Comparison of ENCODE assay signal across 20 cellular contexts in genomic region chr14:53547593-53547992, GRCh38.
DNase-seq lines count a peak whose midpoint lies in the region; ATAC-seq and TF ChIP-seq lines count a peak whose summit lies in the region.
"Had no signal": no experiment of that assay in that cellular context is flagged by ENCODE, and none has a peak within 500 bp of the region (broad histone marks: within the 10 kb centered on the region; RNA-seq: fewer than 3 reads in every experiment).

No MANE protein-coding gene starts in this region.

- peak; percentile 61 for ATAC-seq in GM18511 (IDR thresholded peaks at IDR 0.05; ENCODE audit: unreplicated experiment)
- peak; percentile 46 for ATAC-seq in GM21367 (IDR thresholded peaks at IDR 0.05; ENCODE audit: unreplicated experiment)
- peak; percentile 72 for ATAC-seq in HG02885 (IDR thresholded peaks at IDR 0.05; ENCODE audit: poor library complexity, unreplicated experiment)
- ATAC-seq in HG03457 (IDR thresholded peaks at IDR 0.05; ENCODE audit: unreplicated experiment): no peak
- ATAC-seq: A549; CD8-positive, alpha-beta T cell; Right ventricle myocardium inferior; T-helper 17 cell had no signal

- peaks cover 29% of the 10 kb centered on the region for H3K4me1 Mint-ChIP-seq in endothelial cell (ENCODE audit: unreplicated experiment)
- no peaks in the 10 kb centered on the region for H3K4me1 Mint-ChIP-seq in CD4-positive, alpha-beta memory T cell
- H3K4me1 Mint-ChIP-seq: T-helper 17 cell had no signal

- H3K4me3 Mint-ChIP-seq in endothelial cell (ENCODE audit: unreplicated experiment): no peak overlapping the region
- H3K4me3 Mint-ChIP-seq in CD4-positive, alpha-beta memory T cell: no peak overlapping the region
- H3K4me3 Mint-ChIP-seq: CD8-positive, alpha-beta T cell; H9; T-helper 17 cell had no signal

- H3K27me3 Mint-ChIP-seq in endothelial cell (ENCODE audit: unreplicated experiment): no peaks in the 10 kb centered on the region
- H3K27me3 Mint-ChIP-seq in CD4-positive, alpha-beta memory T cell: peaks cover 0 to 3% of the 10 kb centered on the region in 2 donors
- H3K27me3 Mint-ChIP-seq: T-helper 17 cell had no signal

- H3K27me3 ChIP-seq in CD4-positive, alpha-beta memory T cell (ENCODE audit: insufficient read depth, low read length): no peaks in the 10 kb centered on the region
- H3K27me3 ChIP-seq: BLaER1 had no signal

- H3K9me3 ChIP-seq in CD4-positive, alpha-beta memory T cell (ENCODE audit: control insufficient read depth in 1 of 2, low read length in 2 of 2): no peaks in the 10 kb centered on the region
- H3K9me3 ChIP-seq: A549, BLaER1 had no signal

- intact Hi-C loops in CD4-positive, alpha-beta memory T cell (cut with micrococcal nuclease): no loop called here

- CTCF ChIA-PET in CD4-positive, alpha-beta memory T cell (lab: Charles Lee; ENCODE audit: partially characterized antibody): interaction anchor here (1.9 kb wide), 1 partner anchor 10 kb away, joined by 6 read pairs; no protein-coding TSS in a partner anchor

- DNase-seq in endothelial cell (ENCODE audit: low spot score): no peak
- DNase-seq in LoVo (ENCODE audit: low spot score): no peak
- DNase-seq in A172 (ENCODE audit: low spot score): no peak
- no peak for DNase-seq in CD4-positive, alpha-beta memory T cell
- DNase-seq: Calu3; CD8-positive, alpha-beta T cell; GF-D8; H9; NCI-H1092 treated with DMSO at 0.1 percent for 48 hours; NCI-H2081 treated with DMSO at 0.1 percent for 48 hours; NCI-H748 treated with DMSO at 0.1 percent for 48 hours; NK-92 treated with Interleukin-12 subunit alpha and Interleukin-12 subunit beta, amount 100 ng/mL, for 24 hours; T-helper 17 cell had no signal

- POLR2A ChIA-PET in CD4-positive, alpha-beta memory T cell (lab: Charles Lee; ENCODE audit: partially characterized antibody): no interaction called here

- H3K4me3 ChIP-seq in CD4-positive, alpha-beta memory T cell (ENCODE audit: low read length in 2 of 2): no peak overlapping the region
- H3K4me3 ChIP-seq: A549, BLaER1 had no signal

- H3K9me3 Mint-ChIP-seq in endothelial cell (ENCODE audit: unreplicated experiment): no peaks in the 10 kb centered on the region
- peaks cover 0 to 4% (median 1%) of the 10 kb centered on the region in 8 donors for H3K9me3 Mint-ChIP-seq in CD4-positive, alpha-beta memory T cell
- H3K9me3 Mint-ChIP-seq: CD8-positive, alpha-beta T cell; H9 had no signal

- peak overlapping the region; percentile 26 for H3K27ac Mint-ChIP-seq in endothelial cell (ENCODE audit: unreplicated experiment)
- H3K27ac Mint-ChIP-seq in CD4-positive, alpha-beta memory T cell: no peak overlapping the region
- H3K27ac Mint-ChIP-seq: CD8-positive, alpha-beta T cell; H9; T-helper 17 cell had no signal

- TF ChIP-seq CTCF in endothelial cell (IDR thresholded peaks at IDR 0.05; ENCODE audit: unreplicated experiment): no peak

- H3K36me3 ChIP-seq in CD4-positive, alpha-beta memory T cell (ENCODE audit: insufficient read depth, low read length): no peaks in the 10 kb centered on the region
- H3K36me3 ChIP-seq: BLaER1 had no signal

- no peaks in the 10 kb centered on the region for H3K36me3 Mint-ChIP-seq in endothelial cell (ENCODE audit: low read depth, unreplicated experiment)
- H3K36me3 Mint-ChIP-seq in CD4-positive, alpha-beta memory T cell: no peaks in the 10 kb centered on the region
- H3K36me3 Mint-ChIP-seq: CD8-positive, alpha-beta T cell had no signal

- no peaks in the 10 kb centered on the region for H3K4me1 ChIP-seq in CD4-positive, alpha-beta memory T cell (ENCODE audit: insufficient read depth, low read length)
- H3K4me1 ChIP-seq: BLaER1 had no signal

- H3K27ac ChIP-seq in CD4-positive, alpha-beta memory T cell (ENCODE audit: low read depth, low read length): no peak overlapping the region
- H3K27ac ChIP-seq: A549, BLaER1 had no signal
